6 cellular contexts compared by ENCODE assay signal in genomic region chr19:16541526-16542044, GRCh38. TPM values are rescaled to one million over a fixed set of nuclear protein-coding genes. Genes with fewer than 3 reads are reported as not detected.
DNase-seq lines count a peak whose midpoint lies in the region; ATAC-seq lines count a peak whose summit lies in the region.

No MANE protein-coding gene starts in this region.

- peak overlapping the region; percentile 72 for H3K4me2 ChIP-seq in trophoblast cell (ENCODE audit: low read length)

- H3K18ac ChIP-seq in trophoblast cell (ENCODE audit: low read length): peak overlapping the region; percentile 90

- no peak for ATAC-seq in HG03025 (IDR thresholded peaks at IDR 0.05; ENCODE audit: low FRiP score, unreplicated experiment)

- H3K4ac ChIP-seq in trophoblast cell (ENCODE audit: low read depth, low read length): peak overlapping the region; percentile 94

- peak overlapping the region; percentile 87 for H2BK5ac ChIP-seq in trophoblast cell (ENCODE audit: low read depth, low read length, poor library complexity)

- H3K4me3 ChIP-seq in CD8-positive, alpha-beta memory T cell (ENCODE audit: low read length): peak overlapping the region; percentile 99
- peak overlapping the region; percentile 84 for H3K4me3 ChIP-seq in trophoblast cell (ENCODE audit: low read depth, low read length)

- peaks cover 44 to 63% (median 55%) of the 10 kb centered on the region in 3 donors for H3K4me1 Mint-ChIP-seq in CD8-positive, alpha-beta memory T cell

- H3K36me3 ChIP-seq in CD8-positive, alpha-beta memory T cell (ENCODE audit: insufficient read depth, low read length): peaks cover 12% of the 10 kb centered on the region
- H3K36me3 ChIP-seq in trophoblast cell (ENCODE audit: control insufficient read depth in 1 of 2, insufficient read depth in 2 of 2, low read length in 2 of 2): peaks cover 21 to 32% of the 10 kb centered on the region in 2 experiments

- peak overlapping the region; percentile 85 to 98 (median 91) for H3K4me3 Mint-ChIP-seq in CD8-positive, alpha-beta memory T cell

- H3K79me1 ChIP-seq in trophoblast cell (ENCODE audit: low read length): peaks cover 11% of the 10 kb centered on the region

- H3K27ac ChIP-seq in CD8-positive, alpha-beta memory T cell (ENCODE audit: low read depth, low read length): peak overlapping the region; percentile 95
- H3K27ac ChIP-seq in cingulate gyrus (ENCODE audit: low read depth, low read length): peak overlapping the region; percentile 72
- H3K27ac ChIP-seq in trophoblast cell (ENCODE audit: low read depth, low read length): peak overlapping the region; percentile 68

- no peaks in the 10 kb centered on the region for H3K9me3 Mint-ChIP-seq in CD8-positive, alpha-beta memory T cell

- peaks cover 36% of the 10 kb centered on the region for H3K4me1 ChIP-seq in CD8-positive, alpha-beta memory T cell (ENCODE audit: insufficient read depth, low read length)
- peaks cover 7% of the 10 kb centered on the region in 2 experiments for H3K4me1 ChIP-seq in trophoblast cell (ENCODE audit: control insufficient read depth in 1 of 2, insufficient read depth in 2 of 2, low read length in 2 of 2)

- peak overlapping the region; percentile 92 for H2BK120ac ChIP-seq in trophoblast cell (ENCODE audit: insufficient read depth, low read length, poor library complexity)

- CTCF ChIA-PET in CD8-positive, alpha-beta memory T cell (lab: Charles Lee): no interaction called here

- DNase-seq in CD8-positive, alpha-beta memory T cell: peak in 1 of 5 donors; percentile 13
- DNase-seq in HPDE6-E6E7 (ENCODE audit: extremely low spot score) (peak; percentile 14), trophoblast cell (peak in 1 of 2 donors; percentile 36), GOT3 (lab: John Stamatoyannopoulos, UW) (no peak)

- H2AFZ ChIP-seq in trophoblast cell (ENCODE audit: insufficient read depth, low read length, poor library complexity): peak overlapping the region; percentile 84

- no peaks in the 10 kb centered on the region for H3K27me3 ChIP-seq in CD8-positive, alpha-beta memory T cell (ENCODE audit: insufficient read depth, low read length, poor library complexity, severe bottlenecking)
- H3K27me3 ChIP-seq in trophoblast cell (ENCODE audit: insufficient read depth, low read length): no peaks in the 10 kb centered on the region

- peak overlapping the region; percentile 96 for H4K8ac ChIP-seq in trophoblast cell (ENCODE audit: low read depth, low read length)

- peak overlapping the region; percentile 78 to 96 (median 92) for H3K27ac Mint-ChIP-seq in CD8-positive, alpha-beta memory T cell

- no peak overlapping the region for H2BK12ac ChIP-seq in trophoblast cell (ENCODE audit: low read length)

- no peak overlapping the region for H3K23ac ChIP-seq in trophoblast cell (ENCODE audit: low read length)

- H3K79me2 ChIP-seq in trophoblast cell (ENCODE audit: control insufficient read depth, insufficient read depth, low read length, poor library complexity): peaks cover 26% of the 10 kb centered on the region

- peak overlapping the region; percentile 94 for H4K12ac ChIP-seq in trophoblast cell (ENCODE audit: low read depth, low read length)

- peak overlapping the region; percentile 81 for H2AK5ac ChIP-seq in trophoblast cell (ENCODE audit: low read length)

- peak overlapping the region; percentile 95 for H4K91ac ChIP-seq in trophoblast cell (ENCODE audit: low read depth, low read length)

- peaks cover 0 to 44% (median 5%) of the 10 kb centered on the region in 3 donors for H3K36me3 Mint-ChIP-seq in CD8-positive, alpha-beta memory T cell

- H3K9me3 ChIP-seq in CD8-positive, alpha-beta memory T cell (ENCODE audit: low read length): no peaks in the 10 kb centered on the region
- peaks cover 1% of the 10 kb centered on the region for H3K9me3 ChIP-seq in trophoblast cell (ENCODE audit: insufficient read depth, low read depth, low read length)

- H3K9ac ChIP-seq in trophoblast cell (ENCODE audit: low read length): peak overlapping the region; percentile 89

- H3K14ac ChIP-seq in trophoblast cell (ENCODE audit: low read length): peak overlapping the region; percentile 90

- no peaks in the 10 kb centered on the region for H3K27me3 Mint-ChIP-seq in CD8-positive, alpha-beta memory T cell

- WGBS in trophoblast cell (ENCODE audit: extremely low coverage, insufficient coverage, insufficient read length): no CpG with 5 or more reads among the region's 29 CpGs

- POLR2A ChIA-PET in CD8-positive, alpha-beta memory T cell (lab: Charles Lee): interaction anchor here (2.1 kb wide), 1 partner anchor 25 kb away, joined by 8 read pairs; no protein-coding TSS in a partner anchor

RNA-seq across cellular contexts. Expression of gene CHERP, which starts 0.7 kb away (rescaled TPM):
- total RNA-seq in CD8-positive, alpha-beta memory T cell: 10 to 100 TPM; 73.1 to 74.2 TPM
- 20.3 TPM for polyA plus RNA-seq in CD8-positive, alpha-beta memory T cell
- 48.8 and 49.6 TPM in 2 replicates for polyA plus RNA-seq in trophoblast cell (2013)

RNA-seq across cellular contexts. Expression of gene SLC35E1, which starts 30.6 kb away (rescaled TPM):
- 10 to 100 TPM; 41.9 to 43.8 TPM for total RNA-seq in CD8-positive, alpha-beta memory T cell
- polyA plus RNA-seq in CD8-positive, alpha-beta memory T cell: 30.6 TPM
- 101 TPM in 2 replicates for polyA plus RNA-seq in trophoblast cell (2013)

RNA-seq across cellular contexts. Expression of gene C19orf44, which starts 45.4 kb away (rescaled TPM):
- 1 to 10 TPM; 5.1 to 5.4 TPM for total RNA-seq in CD8-positive, alpha-beta memory T cell
- 1.3 TPM for polyA plus RNA-seq in CD8-positive, alpha-beta memory T cell
- polyA plus RNA-seq in trophoblast cell (2013): 2.6 and 2.7 TPM in 2 replicates

RNA-seq across cellular contexts. Expression of gene CALR3, which starts 45.6 kb away (rescaled TPM):
- total RNA-seq in CD8-positive, alpha-beta memory T cell: not detected
- polyA plus RNA-seq in CD8-positive, alpha-beta memory T cell: not detected
- polyA plus RNA-seq in trophoblast cell (2013): 0.12 and 0.25 TPM in 2 replicates
